Comparison of ENCODE assay signal across 8 cellular contexts in the genomic region with DNA sequence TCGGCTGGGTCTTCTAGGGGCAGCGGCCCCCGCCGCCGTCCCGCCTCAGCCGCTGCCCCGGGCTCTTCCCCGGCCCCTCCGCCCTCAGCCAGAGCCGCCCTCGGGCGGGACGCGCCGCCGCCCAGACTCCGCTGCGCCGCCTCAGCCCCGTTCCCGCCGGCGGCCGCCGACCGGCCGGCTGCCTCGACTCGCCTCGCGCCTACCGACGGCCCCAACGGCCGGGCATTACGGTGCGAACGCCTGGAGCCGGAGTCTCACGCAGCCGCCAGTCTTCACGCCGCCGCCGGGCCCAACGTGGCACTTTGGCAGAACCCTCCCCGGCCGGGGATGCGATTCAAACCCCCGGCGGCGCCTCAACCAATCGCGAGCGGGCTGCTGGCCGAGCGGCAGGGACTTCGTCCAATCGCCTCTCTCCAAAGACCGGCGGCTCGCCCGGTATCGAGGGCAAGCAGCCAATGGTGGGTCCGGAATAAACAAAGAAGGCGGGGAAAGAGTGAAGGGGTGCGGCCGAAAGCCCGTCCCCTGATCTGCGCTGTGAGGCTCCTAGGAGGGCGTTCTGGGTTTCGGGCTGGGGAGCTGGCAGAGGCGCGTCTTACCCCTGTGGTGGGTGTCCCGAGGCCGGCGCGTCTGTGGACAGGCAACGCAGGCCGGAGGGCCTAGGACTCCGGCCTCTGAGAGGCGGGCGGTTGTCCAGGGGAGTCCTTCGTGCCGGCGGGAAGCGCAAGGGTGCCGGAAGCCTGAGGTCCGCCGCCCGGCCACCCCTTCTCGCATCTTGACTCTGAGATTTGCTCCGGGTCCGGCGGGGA. TPM values are rescaled to one million over a fixed set of nuclear protein-coding genes. Genes with fewer than 3 reads are reported as not detected.
DNase-seq lines count a peak whose midpoint lies in the region; ATAC-seq, FAIRE-seq and TF ChIP-seq lines count a peak whose summit lies in the region.

A gene (minus strand): TSS at position 309 of the 806 bp plus-strand sequence. CDS start 310 bp downstream, outside the sequence.

- no peaks in the 10 kb centered on the region for H3K36me3 ChIP-seq in bronchial epithelial cell (ENCODE audit: control insufficient read depth, insufficient read depth, low read length)
- no peaks in the 10 kb centered on the region for H3K36me3 ChIP-seq in small intestine (ENCODE audit: control insufficient read depth in 2 of 2, insufficient read depth in 2 of 2, low read length in 2 of 2)

- H3K27me3 ChIP-seq in bronchial epithelial cell (ENCODE audit: control insufficient read depth, insufficient read depth, low read length): no peaks in the 10 kb centered on the region
- H3K27me3 ChIP-seq in small intestine (ENCODE audit: control insufficient read depth in 2 of 2, insufficient read depth in 2 of 2, low read length in 2 of 2): no peaks in the 10 kb centered on the region

- peaks cover 0 to 10% of the 10 kb centered on the region in 2 donors for H3K4me1 ChIP-seq in small intestine (ENCODE audit: control insufficient read depth in 2 of 2, insufficient read depth in 1 of 2, low read depth in 1 of 2, low read length in 1 of 2)

- DNase-seq in AG09309 (ENCODE audit: low read depth): peak; percentile 80
- peak; percentile 96 for DNase-seq in NCI-H226
- peak; percentile 91 for DNase-seq in bronchial epithelial cell (ENCODE audit: low read depth)
- peak; percentile 99 for DNase-seq in iPS-NIHi11 (ENCODE audit: low spot score)
- DNase-seq in small intestine: peak; percentile 99

- no peaks in the 10 kb centered on the region for H3K9me3 ChIP-seq in small intestine (ENCODE audit: control insufficient read depth, low read depth)

- H3K4me3 ChIP-seq in AG09309 (ENCODE audit: control insufficient read depth, low read depth, low read length) (peak within 1 kb of the TSS; percentile 62), WI38 (ENCODE audit: low read depth, low read length) (peak within 1 kb of the TSS; percentile 89), bronchial epithelial cell (ENCODE audit: low read depth, low read length) (peak within 1 kb of the TSS; percentile 72), small intestine (ENCODE audit: low read depth in 1 of 2, low read length in 2 of 2) (peak within 1 kb of the TSS; percentile 95 to 98)

- TF ChIP-seq CTCF in AG09309 (IDR thresholded peaks at IDR 0.05; ENCODE audit: control insufficient read depth, insufficient read depth, low read depth, low read length, missing control alignments): no peak
- TF ChIP-seq CTCF in WI38 (IDR thresholded peaks at IDR 0.05; ENCODE audit: low read depth, low read length): no peak
- TF ChIP-seq CTCF in bronchial epithelial cell (IDR thresholded peaks at IDR 0.05; ENCODE audit: insufficient read depth, low read length, severe bottlenecking): no peak

- FAIRE-seq in bronchial epithelial cell (lab: Jason Lieb, UNC): no peak
- FAIRE-seq in small intestine (lab: Jason Lieb, UNC): no peak

- H3K27ac ChIP-seq in small intestine (ENCODE audit: low read depth in 1 of 2, low read length in 1 of 2): peak within 1 kb of the TSS; percentile 90 to 94

- ATAC-seq in GM19023 (IDR thresholded peaks at IDR 0.05; ENCODE audit: unreplicated experiment) (peak; percentile 91), HG03196 (IDR thresholded peaks at IDR 0.05; ENCODE audit: unreplicated experiment) (peak; percentile 74)

- WGBS in small intestine, 3 donors: 0 to 1% (median 0%) methylated on average over 89 to 96 of the region's 96 CpGs

RNA-seq across cellular contexts. Expression of the gene that starts here (rescaled TPM):
- total RNA-seq in bronchial epithelial cell: 16.8 and 25.3 TPM in 2 replicates
- polyA plus RNA-seq in small intestine: 10 to 100 TPM; 14.2 to 50.3 (median 49.7) TPM

Comparison
In these comparisons a context has a peak if more than half of its experiments do, and no peak if none do; other contexts are left out.
1. Peak in every context shown above with its lines: DNase-seq, ATAC-seq, H3K4me3 ChIP-seq and H3K27ac ChIP-seq.